In the genomic region with DNA sequence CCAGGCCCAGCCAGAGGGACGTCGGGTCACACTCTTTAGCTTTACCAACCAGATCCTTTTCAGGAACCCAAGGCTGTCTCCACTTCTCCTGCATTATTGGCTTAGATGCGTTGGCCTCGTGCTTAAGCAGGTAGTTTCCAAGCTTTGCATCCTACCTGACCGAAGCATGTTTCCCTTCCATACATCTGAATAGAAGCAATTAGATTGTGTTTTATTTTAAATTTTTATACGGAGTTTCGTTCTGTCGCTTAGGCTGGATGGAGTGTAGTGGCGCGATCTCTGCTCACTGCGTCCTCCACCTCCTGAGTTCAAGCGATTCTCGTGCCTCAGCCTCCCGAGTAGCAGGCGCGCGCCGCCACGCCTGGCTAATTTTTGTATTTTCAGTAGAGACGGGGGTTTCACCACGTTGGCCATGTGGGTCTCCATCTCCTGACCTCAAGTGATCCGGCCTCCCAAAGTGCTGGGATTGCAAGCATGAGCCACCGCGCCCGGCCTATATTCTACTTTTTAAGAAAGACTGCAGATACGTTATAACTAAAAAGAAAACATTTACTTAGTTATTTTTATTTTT, we compare ENCODE assay signal across 8 cellular contexts. TPM values are rescaled to one million over a fixed set of nuclear protein-coding genes. Genes with fewer than 3 reads are reported as not detected.
DNase-seq lines count a peak whose midpoint lies in the region; ATAC-seq, FAIRE-seq and TF ChIP-seq lines count a peak whose summit lies in the region.

No MANE protein-coding gene starts in this region.

- peaks cover 0 to 10% (median 0%) of the 10 kb centered on the region in 5 donors for H3K36me3 Mint-ChIP-seq in naive thymus-derived CD4-positive, alpha-beta T cell

- POLR2A ChIA-PET in naive thymus-derived CD4-positive, alpha-beta T cell (lab: Charles Lee), result interaction anchor here (0.8 to 1.9 kb wide), 3 partner anchors 9 to 75 kb away, joined by 3 to 32 read pairs (median 6); a partner anchor contains a TSS

- H3K4me1 ChIP-seq in GM23248 (ENCODE audit: insufficient read depth) (peaks cover 16% of the 10 kb centered on the region), endocrine pancreas (ENCODE audit: control insufficient read depth, insufficient read depth, low read length) (peaks cover 10% of the 10 kb centered on the region)
- H3K4me1 ChIP-seq in naive thymus-derived CD4-positive, alpha-beta T cell (ENCODE audit: control insufficient read depth in 2 of 2, insufficient read depth in 2 of 2, low read length in 2 of 2), result peaks cover 4 to 6% of the 10 kb centered on the region in 2 donors

- H3K27ac Mint-ChIP-seq in naive thymus-derived CD4-positive, alpha-beta T cell, result peak overlapping the region; percentile 87 to 99 (median 92)

- peaks cover 0 to 38% (median 0%) of the 10 kb centered on the region in 5 donors for H3K27me3 Mint-ChIP-seq in naive thymus-derived CD4-positive, alpha-beta T cell

- peak overlapping the region; percentile 94 for H3K27ac ChIP-seq in GM23248
- H3K27ac ChIP-seq in naive thymus-derived CD4-positive, alpha-beta T cell (ENCODE audit: low read depth, low read length), result peak overlapping the region; percentile 60

- ATAC-seq in naive thymus-derived CD4-positive, alpha-beta T cell, result peak; percentile 19

- peak overlapping the region; percentile 87 to 99 (median 94) for H3K4me3 Mint-ChIP-seq in naive thymus-derived CD4-positive, alpha-beta T cell

- peak overlapping the region; percentile 97 for H3K4me2 ChIP-seq in GM23248 (ENCODE audit: unreplicated experiment)

- H3K36me3 ChIP-seq in GM23248 (ENCODE audit: low read depth), result peaks cover 5% of the 10 kb centered on the region; the same call in 1 of the 2 replicates
- H3K36me3 ChIP-seq in endocrine pancreas (ENCODE audit: control insufficient read depth, insufficient read depth, low read length), result no peaks in the 10 kb centered on the region
- H3K36me3 ChIP-seq in naive thymus-derived CD4-positive, alpha-beta T cell (ENCODE audit: control insufficient read depth in 2 of 3, insufficient read depth in 3 of 3, low read length in 3 of 3), result no peaks in the 10 kb centered on the region

- peak overlapping the region; percentile 93 for H3K9ac ChIP-seq in GM23248
- H3K9ac ChIP-seq in endocrine pancreas (ENCODE audit: control insufficient read depth, insufficient read depth, low read length), result peak overlapping the region; percentile 20

- peak overlapping the region; percentile 97 for H3K4me3 ChIP-seq in GM23248
- H3K4me3 ChIP-seq in endocrine pancreas (ENCODE audit: control insufficient read depth, insufficient read depth, low read length), result peak overlapping the region; percentile 88
- H3K4me3 ChIP-seq in naive thymus-derived CD4-positive, alpha-beta T cell (ENCODE audit: low read length), result peak overlapping the region; percentile 93

- H2AFZ ChIP-seq in GM23248, result peak overlapping the region; percentile 99

- peaks cover 0 to 5% (median 0%) of the 10 kb centered on the region in 11 donors for H3K9me3 Mint-ChIP-seq in naive thymus-derived CD4-positive, alpha-beta T cell

- peaks cover 9% of the 10 kb centered on the region for H3F3A ChIP-seq in GM23248 (ENCODE audit: insufficient read depth)

- intact Hi-C loops in naive thymus-derived CD4-positive, alpha-beta T cell (cut with micrococcal nuclease), result loop anchor here (1.0 to 10.0 kb wide), 8 partner anchors 18 to 1595 kb away; a partner anchor contains a TSS

- H3K27me3 ChIP-seq in GM23248 (replicated peaks; ENCODE audit: insufficient read depth), result no peaks in the 10 kb centered on the region
- H3K27me3 ChIP-seq in endocrine pancreas (ENCODE audit: control insufficient read depth, insufficient read depth, low read length), result no peaks in the 10 kb centered on the region
- H3K27me3 ChIP-seq in naive thymus-derived CD4-positive, alpha-beta T cell (ENCODE audit: control insufficient read depth in 2 of 2, insufficient read depth in 2 of 2, low read length in 2 of 2), result no peaks in the 10 kb centered on the region

- in situ Hi-C loops in GM23248 (cut with MboI), result no loop called here
- in situ Hi-C loops in GM13977 (cut with MboI; ENCODE audit: low pct_unique_long_range_greater_than_20kb, low sequenced_read_pairs, unreplicated experiment), result no loop called here

- H3K79me2 ChIP-seq in GM23248 (ENCODE audit: insufficient read depth), result peaks cover 27% of the 10 kb centered on the region

- H3K9me3 ChIP-seq in GM23248 (ENCODE audit: low read depth) (no peaks in the 10 kb centered on the region), endocrine pancreas (ENCODE audit: control insufficient read depth, low read length) (no peaks in the 10 kb centered on the region)
- H3K9me3 ChIP-seq in naive thymus-derived CD4-positive, alpha-beta T cell (ENCODE audit: control insufficient read depth in 2 of 3, low read length in 3 of 3), result no peaks in the 10 kb centered on the region

- TF ChIP-seq CTCF in D721Med (IDR thresholded peaks at IDR 0.05; ENCODE audit: insufficient read depth, missing control alignments), result no peak
- TF ChIP-seq CTCF in GM13977 (IDR thresholded peaks at IDR 0.05; ENCODE audit: extremely low read depth, insufficient read depth, missing control alignments), result no peak

- DNase-seq in D721Med (ENCODE audit: insufficient read length, low spot score) (no peak), GM23248 (peak; percentile 49), RPMI7951 (ENCODE audit: low read depth) (peak; percentile 11), NCI-H510A (lab: John Stamatoyannopoulos, UW) (no peak), GM13977 (ENCODE audit: low spot score) (no peak), Ammon's horn (ENCODE audit: low spot score) (no peak)
- peak in 1 of 9 donors; percentile 10 for DNase-seq in naive thymus-derived CD4-positive, alpha-beta T cell

- H3K4me1 Mint-ChIP-seq in naive thymus-derived CD4-positive, alpha-beta T cell, result peaks cover 5 to 19% (median 13%) of the 10 kb centered on the region in 7 donors

- H3K9me2 ChIP-seq in GM23248 (ENCODE audit: insufficient read depth), result no peaks in the 10 kb centered on the region

- CTCF ChIA-PET in naive thymus-derived CD4-positive, alpha-beta T cell (lab: Charles Lee), result interaction anchor here (1.1 to 1.6 kb wide), 5 partner anchors 10 to 21 kb away, joined by 3 to 11 read pairs (median 6); a partner anchor contains a TSS

- peak; percentile 56 for FAIRE-seq in D721Med (lab: Jason Lieb, UNC)

- no peaks in the 10 kb centered on the region for H4K20me1 ChIP-seq in GM23248 (ENCODE audit: insufficient read depth)

- WGBS in GM23248 (ENCODE audit: low coverage in 1 of 2, low lambda C conversion rate in 2 of 2, missing lambda C conversion rate in 2 of 2), 2 experiments, result 1 to 2% methylated on average over 26 of the region's 26 CpGs

RNA-seq across cellular contexts. Expression of a gene that starts 0.7 kb away (rescaled TPM):
- total RNA-seq in GM23248 (2014; rRNA removed; shearing (Covaris generic)), result 24.7 and 27.0 TPM in 2 replicates
- polyA plus RNA-seq in GM23248 (2016; fragmentation: Nextera tagmentation; extraction: Ambion mirVana), result 7.0 and 9.3 TPM in 2 replicates
- 13.8 and 18.5 TPM in 2 replicates for total RNA-seq in RPMI7951 (2014; rRNA removed; shearing (Covaris generic))
- 1 to 10 TPM; 1.5 to 4.2 (median 3.0) TPM for total RNA-seq in naive thymus-derived CD4-positive, alpha-beta T cell
- under 1 TPM; 0.31 to 0.53 TPM for polyA plus RNA-seq in naive thymus-derived CD4-positive, alpha-beta T cell

RNA-seq across cellular contexts. Expression of a gene that starts 17.9 kb away (rescaled TPM):
- 76.0 and 87.6 TPM in 2 replicates for total RNA-seq in GM23248 (2014; rRNA removed; shearing (Covaris generic))
- 73.5 and 80.1 TPM in 2 replicates for polyA plus RNA-seq in GM23248 (2016; fragmentation: Nextera tagmentation; extraction: Ambion mirVana)
- 81.6 and 106 TPM in 2 replicates for total RNA-seq in RPMI7951 (2014; rRNA removed; shearing (Covaris generic))
- total RNA-seq in naive thymus-derived CD4-positive, alpha-beta T cell, result 10 to 100 TPM; 12.2 to 28.5 (median 14.2) TPM
- polyA plus RNA-seq in naive thymus-derived CD4-positive, alpha-beta T cell, result 10 to 100 TPM; 15.8 to 19.2 TPM

Comparison
In these comparisons a context has a peak if more than half of its experiments do, and no peak if none do; other contexts are left out.
1. DNase-seq: peak in GM23248 (single experiment) and RPMI7951 (single experiment); none in D721Med (single experiment), NCI-H510A (single experiment), GM13977 (single experiment) and Ammon's horn (single experiment).
2. Peak in every context shown above with its lines, with median percentiles within 50 percentile points of each other: H3K4me3 ChIP-seq.